Comparison of ENCODE assay signal across 17 cellular contexts in the genomic region with DNA sequence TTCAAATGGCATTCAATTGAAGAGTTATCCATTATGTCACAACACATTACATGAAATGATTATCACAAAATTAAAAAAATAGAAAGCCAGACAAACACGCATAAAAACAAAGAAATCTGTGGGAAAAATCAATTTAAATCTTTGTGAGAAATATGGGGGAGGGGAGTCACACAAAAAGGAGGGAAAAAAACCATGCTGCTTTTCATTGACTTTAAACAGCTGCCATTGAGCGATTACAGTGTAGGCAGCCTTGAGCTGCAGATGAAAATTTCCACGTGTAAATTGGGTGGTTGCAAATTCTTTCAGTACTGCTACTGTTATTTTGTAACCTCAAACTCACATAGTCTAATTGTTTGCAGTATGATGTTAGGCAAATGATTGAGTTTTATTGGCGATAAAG.
"Had no signal": no experiment of that assay in that cellular context is flagged by ENCODE, and none has a peak within 500 bp of the region (broad histone marks: within the 10 kb centered on the region; RNA-seq: fewer than 3 reads in every experiment).

No MANE protein-coding gene starts in this region.

- H3K36me3 ChIP-seq: neutrophil, pancreas, right lobe of liver, thoracic aorta, tibial nerve, upper lobe of left lung had no signal

- DNase-seq: dorsolateral prefrontal cortex; effector CD4-positive, alpha-beta T cell; hypothalamus; mucosa of descending colon; naive B cell; pancreas; right lobe of liver; small intestine; stimulated activated CD4-positive, alpha-beta T cell treated with anti-CD3 and anti-CD28 coated beads, Interleukin-15, amount 100 ng/mL, for 24 hours; stimulated activated CD4-positive, alpha-beta T cell treated with anti-CD3 and anti-CD28 coated beads, Interleukin-2, amount 100 ng/mL, for 48 hours; stimulated activated naive B cell treated with anti-CD40 and anti-IgM and Interleukin-4, amounts not matched to agents 10 μg/mL and 1 μg/mL and 100 μg/mL, for 72 hours; upper lobe of left lung had no signal

- H3K4me1 ChIP-seq: pancreas, right lobe of liver, tibial nerve, upper lobe of left lung had no signal

- H3K27ac ChIP-seq: dorsolateral prefrontal cortex, neutrophil, pancreas, right lobe of liver, thoracic aorta, tibial nerve, upper lobe of left lung had no signal

- ATAC-seq: mucosa of descending colon; natural killer cell treated with Interleukin-12 subunit alpha and Interleukin-12 subunit beta and Interleukin-15 and Interleukin-18, amount 100 ng/mL, for 72 hours; pancreas; right lobe of liver; stimulated activated naive B cell treated with anti-CD40 and anti-IgM and Interleukin-4, amounts not matched to agents 10 μg/mL and 1 μg/mL and 100 μg/mL, for 72 hours had no signal

- H3K27me3 ChIP-seq: neutrophil, pancreas, right lobe of liver, tibial nerve, upper lobe of left lung had no signal

- H3K9me3 ChIP-seq: neutrophil, pancreas, right lobe of liver, thoracic aorta, tibial nerve, upper lobe of left lung had no signal

- H3K4me3 ChIP-seq: dorsolateral prefrontal cortex, lung, mucosa of descending colon, pancreas, right lobe of liver, thoracic aorta, tibial nerve, upper lobe of left lung had no signal
